In the genomic region with DNA sequence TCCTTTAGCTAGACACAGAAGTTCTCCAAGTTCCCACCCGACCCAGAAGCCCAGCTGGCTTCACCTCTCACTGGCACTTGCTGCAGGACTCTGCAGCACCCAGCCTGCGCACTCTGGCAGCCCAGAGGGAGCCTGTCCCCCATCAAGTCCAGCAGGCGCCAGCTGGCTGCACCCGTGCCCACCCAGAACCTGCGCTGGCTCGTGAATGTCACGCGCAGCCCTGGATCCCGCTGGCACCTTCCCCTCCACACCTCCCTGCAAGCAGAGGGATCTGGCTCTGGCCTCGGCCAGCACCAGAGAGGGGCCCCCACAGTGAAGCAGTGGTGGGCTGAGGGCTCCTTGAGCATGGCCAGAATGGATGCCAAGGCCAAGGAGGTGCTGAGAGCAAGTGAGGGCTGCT, we compare ENCODE assay signal across 37 cellular contexts.
"Had no signal": no experiment of that assay in that cellular context is flagged by ENCODE, and none has a peak within 500 bp of the region (broad histone marks: within the 10 kb centered on the region; RNA-seq: fewer than 3 reads in every experiment).

No MANE protein-coding gene starts in this region.

- ATAC-seq: activated CD8-positive, alpha-beta memory T cell treated with anti-CD3 and anti-CD28 coated beads, Interleukin-2, amount 10 ng/mL, durations not matched to agents 7 days and 5 days; activated CD8-positive, alpha-beta T cell treated with anti-CD3 and anti-CD28 coated beads, Interleukin-2, amount 10 ng/mL, durations not matched to agents 7 days and 5 days; activated naive CD8-positive, alpha-beta T cell treated with anti-CD3 and anti-CD28 coated beads, Interleukin-2, amount 50 U/mL, for 24 hours had no signal

- H3K4me3 Mint-ChIP-seq: activated B cell treated with CpG ODN at 0.5 μM for 24 hours; activated CD4-positive, alpha-beta memory T cell treated with anti-CD3 and anti-CD28 coated beads, Interleukin-2, amount 10 ng/mL, durations not matched to agents 7 days and 5 days; activated CD4-positive, alpha-beta T cell treated with anti-CD3 and anti-CD28 coated beads, Interleukin-2, amount 10 ng/mL, durations not matched to agents 7 days and 5 days; activated CD8-positive, alpha-beta memory T cell treated with anti-CD3 and anti-CD28 coated beads, Interleukin-2, amount 10 ng/mL, durations not matched to agents 7 days and 5 days; activated CD8-positive, alpha-beta T cell treated with anti-CD3 and anti-CD28 coated beads, Interleukin-2, amount 10 ng/mL, durations not matched to agents 7 days and 5 days; activated naive CD4-positive, alpha-beta T cell treated with anti-CD3 and anti-CD28 coated beads, Interleukin-2, amount 10 ng/mL, durations not matched to agents 7 days and 5 days; activated naive CD4-positive, alpha-beta T cell treated with anti-CD3 and anti-CD28 coated beads, Interleukin-2, amount 50 U/mL, for 24 hours; activated naive CD8-positive, alpha-beta T cell; activated naive CD8-positive, alpha-beta T cell treated with anti-CD3 and anti-CD28 coated beads, Interleukin-2, amount 10 ng/mL, durations not matched to agents 7 days and 5 days; activated naive CD8-positive, alpha-beta T cell treated with anti-CD3 and anti-CD28 coated beads, Interleukin-2, amount 50 U/mL, for 24 hours; activated T-cell treated with anti-CD3 and anti-CD28 coated beads, Interleukin-2, amount 50 U/mL, for 24 hours; brain; central memory CD8-positive, alpha-beta T cell; T-helper 1 cell treated with Interleukin-12 subunit alpha and Interleukin-12 subunit beta and Interleukin-4 antibody, amounts not matched to agents 30 μg/mL and 1 μg/mL, for 36 hours; T-helper 2 cell treated with Interferon-gamma antibody and Interleukin-4, amounts not matched to agents 5 μg/mL and 100 μg/mL, for 36 hours had no signal

- H3K4me3 ChIP-seq: ascending aorta, cardiac muscle cell had no signal

- H3K27ac ChIP-seq: ascending aorta, cardiac muscle cell, VCaP had no signal

- DNase-seq: activated B cell treated with CpG ODN at 0.5 μM for 24 hours; activated CD4-positive, alpha-beta memory T cell treated with anti-CD3 and anti-CD28 coated beads, Interleukin-2, amount 10 ng/mL, durations not matched to agents 7 days and 5 days; activated CD4-positive, alpha-beta T cell treated with anti-CD3 and anti-CD28 coated beads for 48 hours; activated CD4-positive, alpha-beta T cell treated with anti-CD3 and anti-CD28 coated beads, Interleukin-2, amount 10 ng/mL, durations not matched to agents 7 days and 5 days; activated CD4-positive, alpha-beta T cell treated with anti-CD3 and anti-CD28 coated beads, Interleukin-2, amount 50 U/mL, for 48 hours; activated CD4-positive, CD25-positive, alpha-beta regulatory T cell treated with anti-CD3 and anti-CD28 coated beads, Interleukin-2, amount 50 U/mL, for 72 hours; activated CD8-positive, alpha-beta memory T cell treated with anti-CD3 and anti-CD28 coated beads for 24 hours; activated CD8-positive, alpha-beta memory T cell treated with anti-CD3 and anti-CD28 coated beads, Interleukin-2, amount 10 ng/mL, durations not matched to agents 7 days and 5 days; activated CD8-positive, alpha-beta memory T cell treated with anti-CD3 and anti-CD28 coated beads, Interleukin-2, amount 50 U/mL, for 48 hours; activated CD8-positive, alpha-beta T cell treated with anti-CD3 and anti-CD28 coated beads, Interleukin-2, amount 10 ng/mL, durations not matched to agents 7 days and 5 days; activated effector memory CD4-positive, alpha-beta T cell treated with Interleukin-2 at 50 U/mL for 16 hours; activated gamma-delta T cell; activated naive CD4-positive, alpha-beta T cell treated with anti-CD3 and anti-CD28 coated beads, Interleukin-2, amount 10 ng/mL, durations not matched to agents 7 days and 5 days; activated naive CD4-positive, alpha-beta T cell treated with Interleukin-2 at 50 U/mL for 16 hours; activated naive CD8-positive, alpha-beta T cell treated with anti-CD3 and anti-CD28 coated beads, Interleukin-2, amount 10 ng/mL, durations not matched to agents 7 days and 5 days; activated naive CD8-positive, alpha-beta T cell treated with anti-CD3 and anti-CD28 coated beads, Interleukin-2, amount 50 U/mL, for 24 hours; activated T-cell treated with anti-CD3 and anti-CD28 coated beads, Interleukin-2, amount 50 U/mL, for 24 hours; activated T-cell treated with anti-CD3 and anti-CD28 coated beads, Interleukin-2, amount 50 U/mL, for 48 hours; amygdala; anterior cingulate cortex; caudate nucleus; cerebellar nuclear complex; T-helper 1 cell; T-helper 2 cell; T-helper 9 cell had no signal

- H3K4me1 Mint-ChIP-seq: activated B cell treated with CpG ODN at 0.5 μM for 24 hours; activated CD4-positive, alpha-beta memory T cell treated with anti-CD3 and anti-CD28 coated beads, Interleukin-2, amount 10 ng/mL, durations not matched to agents 7 days and 5 days; activated CD4-positive, alpha-beta T cell treated with anti-CD3 and anti-CD28 coated beads, Interleukin-2, amount 10 ng/mL, durations not matched to agents 7 days and 5 days; activated CD8-positive, alpha-beta memory T cell treated with anti-CD3 and anti-CD28 coated beads, Interleukin-2, amount 10 ng/mL, durations not matched to agents 7 days and 5 days; activated naive CD4-positive, alpha-beta T cell treated with anti-CD3 and anti-CD28 coated beads, Interleukin-2, amount 10 ng/mL, durations not matched to agents 7 days and 5 days; activated naive CD4-positive, alpha-beta T cell treated with anti-CD3 and anti-CD28 coated beads, Interleukin-2, amount 50 U/mL, for 24 hours; activated naive CD8-positive, alpha-beta T cell treated with anti-CD3 and anti-CD28 coated beads, Interleukin-2, amount 10 ng/mL, durations not matched to agents 7 days and 5 days; activated naive CD8-positive, alpha-beta T cell treated with anti-CD3 and anti-CD28 coated beads, Interleukin-2, amount 50 U/mL, for 24 hours; brain; central memory CD8-positive, alpha-beta T cell had no signal

- H3K27me3 Mint-ChIP-seq: activated B cell treated with CpG ODN at 0.5 μM for 24 hours; activated CD4-positive, alpha-beta memory T cell treated with anti-CD3 and anti-CD28 coated beads, Interleukin-2, amount 10 ng/mL, durations not matched to agents 7 days and 5 days; activated CD4-positive, alpha-beta T cell treated with anti-CD3 and anti-CD28 coated beads, Interleukin-2, amount 10 ng/mL, durations not matched to agents 7 days and 5 days; activated CD8-positive, alpha-beta memory T cell treated with anti-CD3 and anti-CD28 coated beads, Interleukin-2, amount 10 ng/mL, durations not matched to agents 7 days and 5 days; activated naive CD4-positive, alpha-beta T cell treated with anti-CD3 and anti-CD28 coated beads, Interleukin-2, amount 10 ng/mL, durations not matched to agents 7 days and 5 days; activated naive CD8-positive, alpha-beta T cell; activated naive CD8-positive, alpha-beta T cell treated with anti-CD3 and anti-CD28 coated beads, Interleukin-2, amount 10 ng/mL, durations not matched to agents 7 days and 5 days; activated T-cell treated with anti-CD3 and anti-CD28 coated beads, Interleukin-2, amount 50 U/mL, for 24 hours; brain; central memory CD8-positive, alpha-beta T cell had no signal

- H3K36me3 Mint-ChIP-seq: activated CD8-positive, alpha-beta memory T cell treated with anti-CD3 and anti-CD28 coated beads, Interleukin-2, amount 10 ng/mL, durations not matched to agents 7 days and 5 days; activated naive CD4-positive, alpha-beta T cell treated with anti-CD3 and anti-CD28 coated beads, Interleukin-2, amount 10 ng/mL, durations not matched to agents 7 days and 5 days; activated naive CD4-positive, alpha-beta T cell treated with anti-CD3 and anti-CD28 coated beads, Interleukin-2, amount 50 U/mL, for 24 hours; activated naive CD8-positive, alpha-beta T cell; activated naive CD8-positive, alpha-beta T cell treated with anti-CD3 and anti-CD28 coated beads, Interleukin-2, amount 10 ng/mL, durations not matched to agents 7 days and 5 days; brain had no signal

- FAIRE-seq: bronchial epithelial cell, TTC549 had no signal

- H3K36me3 ChIP-seq: ascending aorta, cardiac muscle cell had no signal

- H3K27ac Mint-ChIP-seq: activated B cell treated with CpG ODN at 0.5 μM for 24 hours; activated CD4-positive, alpha-beta memory T cell treated with anti-CD3 and anti-CD28 coated beads, Interleukin-2, amount 10 ng/mL, durations not matched to agents 7 days and 5 days; activated CD4-positive, alpha-beta T cell treated with anti-CD3 and anti-CD28 coated beads, Interleukin-2, amount 10 ng/mL, durations not matched to agents 7 days and 5 days; activated CD8-positive, alpha-beta memory T cell treated with anti-CD3 and anti-CD28 coated beads, Interleukin-2, amount 10 ng/mL, durations not matched to agents 7 days and 5 days; activated CD8-positive, alpha-beta T cell treated with anti-CD3 and anti-CD28 coated beads, Interleukin-2, amount 10 ng/mL, durations not matched to agents 7 days and 5 days; activated naive CD4-positive, alpha-beta T cell treated with anti-CD3 and anti-CD28 coated beads, Interleukin-2, amount 10 ng/mL, durations not matched to agents 7 days and 5 days; activated naive CD4-positive, alpha-beta T cell treated with anti-CD3 and anti-CD28 coated beads, Interleukin-2, amount 50 U/mL, for 24 hours; activated naive CD8-positive, alpha-beta T cell; activated naive CD8-positive, alpha-beta T cell treated with anti-CD3 and anti-CD28 coated beads, Interleukin-2, amount 10 ng/mL, durations not matched to agents 7 days and 5 days; activated naive CD8-positive, alpha-beta T cell treated with anti-CD3 and anti-CD28 coated beads, Interleukin-2, amount 50 U/mL, for 24 hours; activated T-cell treated with anti-CD3 and anti-CD28 coated beads, Interleukin-2, amount 50 U/mL, for 24 hours; activated T-helper 2 cell treated with anti-CD3 and anti-CD28 coated beads, Interferon-gamma antibody, Interleukin-2, Interleukin-4, amounts not matched to agents 10 μg/mL and 5 μg/mL and 100 μg/mL, durations not matched to agents 14 hours and 24 hours and 36 hours; brain; T-helper 1 cell treated with Interleukin-12 subunit alpha and Interleukin-12 subunit beta and Interleukin-4 antibody, amounts not matched to agents 30 μg/mL and 1 μg/mL, for 36 hours; T-helper 2 cell treated with Interferon-gamma antibody and Interleukin-4, amounts not matched to agents 5 μg/mL and 100 μg/mL, for 36 hours had no signal

- H3K9me3 Mint-ChIP-seq: activated naive CD4-positive, alpha-beta T cell treated with anti-CD3 and anti-CD28 coated beads, Interleukin-2, amount 50 U/mL, for 24 hours; T-helper 2 cell treated with Interferon-gamma antibody and Interleukin-4, amounts not matched to agents 5 μg/mL and 100 μg/mL, for 36 hours had no signal
